ENCODE assay signal across 11 cellular contexts in genomic region chr1:46615088-46615487, GRCh38. TPM values are rescaled to one million over a fixed set of nuclear protein-coding genes. Genes with fewer than 3 reads are reported as not detected.
A peak's percentile ranks its signal among the peaks of the same experiment; 100 is the strongest.
DNase-seq lines count a peak whose midpoint lies in the region; ATAC-seq and TF ChIP-seq lines count a peak whose summit lies in the region.
"Had no signal": no experiment of that assay in that cellular context is flagged by ENCODE, and none has a peak within 500 bp of the region (broad histone marks: within the 10 kb centered on the region; RNA-seq: fewer than 3 reads in every experiment).

No MANE protein-coding gene starts in this region.

- no peak overlapping the region for H2AFZ ChIP-seq in GM23248
- no peak overlapping the region for H2AFZ ChIP-seq in smooth muscle cell (ENCODE audit: low read depth)

- H3K4me1 ChIP-seq in GM23248 (ENCODE audit: insufficient read depth) (peaks cover 28% of the 10 kb centered on the region), smooth muscle cell (ENCODE audit: low read depth) (peaks cover 18% of the 10 kb centered on the region)

- H3K36me3 ChIP-seq in GM23248 (ENCODE audit: low read depth) (no peaks in the 10 kb centered on the region), smooth muscle cell (ENCODE audit: low read depth) (no peaks in the 10 kb centered on the region)

- H3F3A ChIP-seq in GM23248 (ENCODE audit: insufficient read depth) (no peaks in the 10 kb centered on the region), smooth muscle cell (ENCODE audit: low read depth) (no peaks in the 10 kb centered on the region)

- H4K20me1 ChIP-seq in GM23248 (ENCODE audit: insufficient read depth) (no peaks in the 10 kb centered on the region), smooth muscle cell (ENCODE audit: low read depth) (peaks cover 36% of the 10 kb centered on the region)

- CTCF ChIA-PET in activated B cell treated with CpG ODN at 0.5 μM for 24 hours (lab: Charles Lee), result no interaction called here

- WGBS in GM23248 (ENCODE audit: low coverage in 1 of 2, low lambda C conversion rate in 2 of 2, missing lambda C conversion rate in 2 of 2), 2 experiments, result 100% methylated on average over 1 to 2 of the region's 2 CpGs
- 97% methylated on average over 2 of the region's 2 CpGs for WGBS in smooth muscle cell (ENCODE audit: low lambda C conversion rate)

- TF ChIP-seq CTCF in activated B cell treated with CpG ODN at 0.5 μM for 24 hours (IDR thresholded peaks at IDR 0.05) (no peak), fibroblast of villous mesenchyme (IDR thresholded peaks at IDR 0.05; ENCODE audit: insufficient read depth, low read depth, low read length) (no peak), smooth muscle cell (IDR thresholded peaks at IDR 0.05; ENCODE audit: borderline replicate concordance, insufficient read depth, poor library complexity, severe bottlenecking) (no peak), omental fat pad (IDR thresholded peaks at IDR 0.05) (no peak)

- H3K79me2 ChIP-seq in GM23248 (ENCODE audit: insufficient read depth) (peaks cover 21% of the 10 kb centered on the region), smooth muscle cell (ENCODE audit: low read depth) (peaks cover 9% of the 10 kb centered on the region)

- peaks cover 16% of the 10 kb centered on the region for H3K36me3 Mint-ChIP-seq in activated B cell treated with CpG ODN at 0.5 μM for 24 hours (ENCODE audit: low read depth)

- H3K9ac ChIP-seq in GM23248 (no peak overlapping the region), smooth muscle cell (ENCODE audit: low read depth) (no peak overlapping the region)

- H3K27me3 ChIP-seq in GM23248 (replicated peaks; ENCODE audit: insufficient read depth) (no peaks in the 10 kb centered on the region), smooth muscle cell (ENCODE audit: low read depth) (no peaks in the 10 kb centered on the region)

- peaks cover 67% of the 10 kb centered on the region for H3K4me1 Mint-ChIP-seq in activated B cell treated with CpG ODN at 0.5 μM for 24 hours

- in situ Hi-C loops in GM23248 (cut with MboI), result no loop called here

- no peaks in the 10 kb centered on the region for H3K9me2 ChIP-seq in GM23248 (ENCODE audit: insufficient read depth)

- no peaks in the 10 kb centered on the region for H3K27me3 Mint-ChIP-seq in activated B cell treated with CpG ODN at 0.5 μM for 24 hours

- H3K9me3 ChIP-seq in GM23248 (ENCODE audit: low read depth) (no peaks in the 10 kb centered on the region), smooth muscle cell (replicated peaks; ENCODE audit: low read depth) (no peaks in the 10 kb centered on the region)

- peak overlapping the region; percentile 20 for H3K27ac Mint-ChIP-seq in activated B cell treated with CpG ODN at 0.5 μM for 24 hours

- no peak overlapping the region; the same call in 1 of the 2 replicates for H3K4me3 ChIP-seq in GM23248
- H3K4me3 ChIP-seq in fibroblast of villous mesenchyme (ENCODE audit: low read depth, low read length), result peak overlapping the region; percentile 75
- H3K4me3 ChIP-seq in smooth muscle cell, result peak overlapping the region; percentile 95

- intact Hi-C loops in activated B cell treated with CpG ODN at 0.5 μM for 24 hours (cut with micrococcal nuclease), result loop anchor here (5.0 to 10.0 kb wide), 2 partner anchors 52 to 310 kb away; partner anchors contain the start of genes ATPAF1, LRRC41 and UQCRH

- DNase-seq in GM23248 (no peak), activated B cell treated with CpG ODN at 0.5 μM for 24 hours (no peak), fibroblast of villous mesenchyme (ENCODE audit: low read depth) (no peak), smooth muscle cell (lab: John Stamatoyannopoulos, UW; ENCODE audit: unreplicated experiment) (no peak), DMS153 treated with DMSO at 0.1 percent for 48 hours (lab: John Stamatoyannopoulos, UW; ENCODE audit: unreplicated experiment) (no peak), activated gamma-delta T cell (lab: John Stamatoyannopoulos, UW) (no peak), omental fat pad (ENCODE audit: low spot score) (no peak)
- DNase-seq: amygdala, NCI-H345 had no signal

- peak overlapping the region; percentile 76 for H3K4me2 ChIP-seq in GM23248 (ENCODE audit: unreplicated experiment)
- peak overlapping the region; percentile 99 for H3K4me2 ChIP-seq in smooth muscle cell

- peak overlapping the region; percentile 92 for H3K4me3 Mint-ChIP-seq in activated B cell treated with CpG ODN at 0.5 μM for 24 hours

- no peak overlapping the region for H3K27ac ChIP-seq in GM23248
- H3K27ac ChIP-seq in smooth muscle cell (ENCODE audit: low read depth), result no peak overlapping the region

- ATAC-seq in activated B cell treated with CpG ODN at 0.5 μM for 24 hours (ENCODE audit: low read depth) (no peak), omental fat pad (ENCODE audit: low FRiP score) (no peak)

- no peaks in the 10 kb centered on the region for H3K9me3 Mint-ChIP-seq in activated B cell treated with CpG ODN at 0.5 μM for 24 hours

- POLR2A ChIA-PET in activated B cell treated with CpG ODN at 0.5 μM for 24 hours (lab: Charles Lee), result interaction anchor here (7.5 kb wide), 1 partner anchor 10 kb away, joined by 108 read pairs; the partner anchor contains the start of gene MKNK1

RNA-seq across cellular contexts. Expression of gene MOB3C, which starts 1.5 kb away (rescaled TPM):
- 5.9 and 7.0 TPM in 2 replicates for total RNA-seq in GM23248 (2014; rRNA removed; shearing (Covaris generic))
- polyA plus RNA-seq in GM23248 (2016; fragmentation: Nextera tagmentation; extraction: Ambion mirVana) (4.7 and 6.1 TPM in 2 replicates), smooth muscle cell (5.5 and 8.8 TPM in 2 replicates)
- total RNA-seq in activated B cell treated with CpG ODN at 0.5 μM for 24 hours (9.7 and 10.7 TPM in 2 replicates), fibroblast of villous mesenchyme (5.2 and 8.6 TPM in 2 replicates), smooth muscle cell (5.3 and 9.3 TPM in 2 replicates), omental fat pad (10 to 100 TPM; 24.7 to 30.0 (median 28.9) TPM)

RNA-seq across cellular contexts. Expression of gene MKNK1, which starts 11.0 kb away (rescaled TPM):
- 8.9 and 15.5 TPM in 2 replicates for total RNA-seq in GM23248 (2014; rRNA removed; shearing (Covaris generic))
- polyA plus RNA-seq in GM23248 (2016; fragmentation: Nextera tagmentation; extraction: Ambion mirVana) (10.0 and 16.1 TPM in 2 replicates), smooth muscle cell (11.7 and 17.2 TPM in 2 replicates)
- total RNA-seq in activated B cell treated with CpG ODN at 0.5 μM for 24 hours (42.3 and 45.0 TPM in 2 replicates), fibroblast of villous mesenchyme (14.7 and 19.6 TPM in 2 replicates), smooth muscle cell (17.9 and 18.7 TPM in 2 replicates), omental fat pad (10 to 100 TPM; 46.1 to 81.2 (median 67.6) TPM)

RNA-seq across cellular contexts. Expression of gene ATPAF1, which starts 53.1 kb away (rescaled TPM):
- total RNA-seq in GM23248 (2014; rRNA removed; shearing (Covaris generic)), result 61.3 and 66.3 TPM in 2 replicates
- 43.3 and 46.3 TPM in 2 replicates for polyA plus RNA-seq in GM23248 (2016; fragmentation: Nextera tagmentation; extraction: Ambion mirVana)
- 21.2 and 24.5 TPM in 2 replicates for total RNA-seq in activated B cell treated with CpG ODN at 0.5 μM for 24 hours
- 43.8 and 66.1 TPM in 2 replicates for total RNA-seq in fibroblast of villous mesenchyme
- 22.2 and 30.8 TPM in 2 replicates for total RNA-seq in smooth muscle cell
- polyA plus RNA-seq in smooth muscle cell, result 31.2 and 35.3 TPM in 2 replicates
- 10 to 100 TPM; 33.1 to 83.6 (median 57.0) TPM for total RNA-seq in omental fat pad

RNA-seq across cellular contexts. Expression of gene TEX38, which starts 56.6 kb away (rescaled TPM):
- total RNA-seq in GM23248 (2014; rRNA removed; shearing (Covaris generic)), result not detected in 2 replicates
- 0.34 TPM in 1 of 2 replicates, not detected in the other for polyA plus RNA-seq in GM23248 (2016; fragmentation: Nextera tagmentation; extraction: Ambion mirVana)
- total RNA-seq in activated B cell treated with CpG ODN at 0.5 μM for 24 hours, result not detected in 2 replicates
- total RNA-seq in fibroblast of villous mesenchyme, result under 0.01 TPM in 1 of 2 replicates, not detected in the other
- not detected in 2 replicates for total RNA-seq in smooth muscle cell
- polyA plus RNA-seq in smooth muscle cell, result 0.69 TPM in 1 of 2 replicates, not detected in the other
- total RNA-seq in omental fat pad, result not detected
- total RNA-seq: pulmonary artery endothelial cell; T-helper 1 cell treated with Interleukin-12 subunit alpha and Interleukin-12 subunit beta and Interleukin-4 antibody, amounts not matched to agents 30 ng/mL and 1 ng/mL, for 36 hours had no signal
